2 cellular contexts compared by ENCODE assay signal in the genomic region with DNA sequence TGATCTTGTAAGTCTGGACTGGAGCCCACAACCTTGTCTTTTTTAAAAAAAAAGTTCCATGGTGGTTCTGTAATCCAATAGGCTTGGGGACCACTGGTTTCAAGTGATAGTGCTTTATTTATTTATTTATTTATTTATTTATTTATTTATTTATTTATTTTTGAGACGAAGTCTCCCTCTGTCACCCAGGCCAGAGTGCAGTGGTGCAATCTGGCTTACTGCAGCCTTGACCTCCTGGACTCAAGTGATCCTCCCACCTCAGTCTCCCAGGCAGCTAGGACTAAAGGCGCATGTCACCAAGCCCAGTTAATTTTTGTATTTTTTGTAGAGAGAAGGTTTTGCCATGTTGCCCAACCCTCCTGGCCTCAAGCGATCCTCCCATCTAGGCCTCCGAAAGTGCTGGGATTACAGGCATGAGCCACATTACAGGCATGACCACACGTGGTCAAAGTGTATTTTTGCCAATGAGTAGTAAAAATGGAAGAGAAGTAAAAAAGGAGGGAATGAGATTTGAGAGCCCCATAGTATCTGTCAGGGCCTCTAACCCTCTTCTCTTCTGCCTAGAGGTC.
A peak's percentile ranks its signal among the peaks of the same experiment; 100 is the strongest.
TF ChIP-seq lines count a peak whose summit lies in the region.

No MANE protein-coding gene starts in this region.

TF ChIP-seq in HepG2, 621 proteins besides CTCF, POLR2A, EP300 and RAD21 (continues in another document):
- TF ChIP-seq MIXL1 (CRISPR knock-in tag; IDR thresholded peaks at IDR 0.05) = no peak
- TF ChIP-seq, protein P1, sequence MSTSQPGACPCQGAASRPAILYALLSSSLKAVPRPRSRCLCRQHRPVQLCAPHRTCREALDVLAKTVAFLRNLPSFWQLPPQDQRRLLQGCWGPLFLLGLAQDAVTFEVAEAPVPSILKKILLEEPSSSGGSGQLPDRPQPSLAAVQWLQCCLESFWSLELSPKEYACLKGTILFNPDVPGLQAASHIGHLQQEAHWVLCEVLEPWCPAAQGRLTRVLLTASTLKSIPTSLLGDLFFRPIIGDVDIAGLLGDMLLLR (CRISPR knock-in tag; IDR thresholded peaks at IDR 0.05) = no peak
- peak; percentile 79 for TF ChIP-seq HNF4A (CRISPR knock-in tag; IDR thresholded peaks at IDR 0.05)
- TF ChIP-seq TBX2 (CRISPR knock-in tag; IDR thresholded peaks at IDR 0.05; ENCODE audit: borderline replicate concordance) = no peak
- TF ChIP-seq MBD4 (IDR thresholded peaks at IDR 0.05; ENCODE audit: borderline replicate concordance, low read length) = no peak
- TF ChIP-seq GABPB1 (CRISPR knock-in tag; IDR thresholded peaks at IDR 0.05) = no peak
- TF ChIP-seq HDAC2 (CRISPR knock-in tag; IDR thresholded peaks at IDR 0.05) = peak; percentile 32; the same call in 1 of the 2 replicates
- no peak for TF ChIP-seq ARID2 (CRISPR knock-in tag; IDR thresholded peaks at IDR 0.05; ENCODE audit: borderline replicate concordance)
- TF ChIP-seq MAFG (CRISPR knock-in tag; IDR thresholded peaks at IDR 0.05) = no peak
- TF ChIP-seq, protein P2, sequence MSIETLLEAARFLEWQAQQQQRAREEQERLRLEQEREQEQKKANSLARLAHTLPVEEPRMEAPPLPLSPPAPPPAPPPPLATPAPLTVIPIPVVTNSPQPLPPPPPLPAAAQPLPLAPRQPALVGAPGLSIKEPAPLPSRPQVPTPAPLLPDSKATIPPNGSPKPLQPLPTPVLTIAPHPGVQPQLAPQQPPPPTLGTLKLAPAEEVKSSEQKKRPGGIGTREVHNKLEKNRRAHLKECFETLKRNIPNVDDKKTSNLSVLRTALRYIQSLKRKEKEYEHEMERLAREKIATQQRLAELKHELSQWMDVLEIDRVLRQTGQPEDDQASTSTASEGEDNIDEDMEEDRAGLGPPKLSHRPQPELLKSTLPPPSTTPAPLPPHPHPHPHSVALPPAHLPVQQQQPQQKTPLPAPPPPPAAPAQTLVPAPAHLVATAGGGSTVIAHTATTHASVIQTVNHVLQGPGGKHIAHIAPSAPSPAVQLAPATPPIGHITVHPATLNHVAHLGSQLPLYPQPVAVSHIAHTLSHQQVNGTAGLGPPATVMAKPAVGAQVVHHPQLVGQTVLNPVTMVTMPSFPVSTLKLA (IDR thresholded peaks at IDR 0.05) = no peak
- TF ChIP-seq NAIF1 (CRISPR knock-in tag; IDR thresholded peaks at IDR 0.05; ENCODE audit: borderline replicate concordance) = no peak
- TF ChIP-seq ZFP37 (CRISPR knock-in tag; IDR thresholded peaks at IDR 0.05; ENCODE audit: borderline replicate concordance) = no peak
- no peak for TF ChIP-seq JUNB (CRISPR knock-in tag; IDR thresholded peaks at IDR 0.05; ENCODE audit: borderline replicate concordance)
- TF ChIP-seq MYNN (CRISPR knock-in tag; IDR thresholded peaks at IDR 0.05; ENCODE audit: low read depth) = no peak
- TF ChIP-seq, protein P3, sequence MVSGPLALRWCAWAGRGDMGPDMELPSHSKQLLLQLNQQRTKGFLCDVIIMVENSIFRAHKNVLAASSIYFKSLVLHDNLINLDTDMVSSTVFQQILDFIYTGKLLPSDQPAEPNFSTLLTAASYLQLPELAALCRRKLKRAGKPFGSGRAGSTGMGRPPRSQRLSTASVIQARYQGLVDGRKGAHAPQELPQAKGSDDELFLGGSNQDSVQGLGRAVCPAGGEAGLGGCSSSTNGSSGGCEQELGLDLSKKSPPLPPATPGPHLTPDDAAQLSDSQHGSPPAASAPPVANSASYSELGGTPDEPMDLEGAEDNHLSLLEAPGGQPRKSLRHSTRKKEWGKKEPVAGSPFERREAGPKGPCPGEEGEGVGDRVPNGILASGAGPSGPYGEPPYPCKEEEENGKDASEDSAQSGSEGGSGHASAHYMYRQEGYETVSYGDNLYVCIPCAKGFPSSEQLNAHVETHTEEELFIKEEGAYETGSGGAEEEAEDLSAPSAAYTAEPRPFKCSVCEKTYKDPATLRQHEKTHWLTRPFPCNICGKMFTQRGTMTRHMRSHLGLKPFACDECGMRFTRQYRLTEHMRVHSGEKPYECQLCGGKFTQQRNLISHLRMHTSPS (CRISPR knock-in tag; IDR thresholded peaks at IDR 0.05; ENCODE audit: low read depth) = no peak
- TF ChIP-seq, protein P4, sequence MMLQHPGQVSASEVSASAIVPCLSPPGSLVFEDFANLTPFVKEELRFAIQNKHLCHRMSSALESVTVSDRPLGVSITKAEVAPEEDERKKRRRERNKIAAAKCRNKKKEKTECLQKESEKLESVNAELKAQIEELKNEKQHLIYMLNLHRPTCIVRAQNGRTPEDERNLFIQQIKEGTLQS (CRISPR knock-in tag; IDR thresholded peaks at IDR 0.05) = no peak
- TF ChIP-seq MEF2D (CRISPR knock-in tag; IDR thresholded peaks at IDR 0.05) = no peak
- no peak for TF ChIP-seq ZNF746 (CRISPR knock-in tag; IDR thresholded peaks at IDR 0.05)
- no peak for TF ChIP-seq ZSCAN12 (CRISPR knock-in tag; IDR thresholded peaks at IDR 0.05)
- TF ChIP-seq MEIS2 (CRISPR knock-in tag; IDR thresholded peaks at IDR 0.05) = no peak
- TF ChIP-seq ZEB1 (IDR thresholded peaks at IDR 0.05; ENCODE audit: insufficient replicate concordance, low read depth) = no peak
- TF ChIP-seq CEBPG (CRISPR knock-in tag; IDR thresholded peaks at IDR 0.05) = peak; percentile 39; the same call in 1 of the 2 replicates
- no peak for TF ChIP-seq KDM2A (CRISPR knock-in tag; IDR thresholded peaks at IDR 0.05; ENCODE audit: borderline replicate concordance, low read depth)
- TF ChIP-seq THYN1 (CRISPR knock-in tag; IDR thresholded peaks at IDR 0.05; ENCODE audit: borderline replicate concordance, low read depth) = no peak
- TF ChIP-seq POGZ (CRISPR knock-in tag; IDR thresholded peaks at IDR 0.05) = 0 out of 2 replicates have a peak, but pooled peaks have one; percentile 17
- no peak for TF ChIP-seq CREM (IDR thresholded peaks at IDR 0.05)
- TF ChIP-seq CREM (CRISPR knock-in tag; IDR thresholded peaks at IDR 0.05) = no peak
- TF ChIP-seq ZNF460 (CRISPR knock-in tag; IDR thresholded peaks at IDR 0.05; ENCODE audit: borderline replicate concordance) = no peak
- peak; percentile 37; the same call in 1 of the 2 replicates for TF ChIP-seq HNF4G (IDR thresholded peaks at IDR 0.05; ENCODE audit: borderline replicate concordance, low read depth, low read length)
- no peak for TF ChIP-seq HNF4G (CRISPR knock-in tag; IDR thresholded peaks at IDR 0.05; ENCODE audit: borderline replicate concordance, low read depth)
- TF ChIP-seq CEBPB (IDR thresholded peaks at IDR 0.05; ENCODE audit: borderline replicate concordance, low read depth, low read length) = peak; percentile 32; the same call in 1 of the 2 replicates

TF ChIP-seq in HCT116, 20 proteins besides CTCF, POLR2A, EP300 and RAD21:
- TF ChIP-seq TCF7L2 (IDR thresholded peaks at IDR 0.05; ENCODE audit: borderline replicate concordance, extremely low read depth, insufficient read depth, insufficient read length) (no peak), SIN3A (IDR thresholded peaks at IDR 0.05; ENCODE audit: low read depth) (no peak), YY1 (IDR thresholded peaks at IDR 0.05; ENCODE audit: extremely low read depth, insufficient replicate concordance, low read depth, low read length) (no peak), POLR2AphosphoS5 (IDR thresholded peaks at IDR 0.05; ENCODE audit: low read depth, low read length) (no peak), CEBPB (IDR thresholded peaks at IDR 0.05; ENCODE audit: low read depth) (no peak), CBX3 (IDR thresholded peaks at IDR 0.05; ENCODE audit: low read depth) (no peak), SRF (IDR thresholded peaks at IDR 0.05; ENCODE audit: low read depth) (no peak), JUND (IDR thresholded peaks at IDR 0.05) (no peak), ZFX (IDR thresholded peaks at IDR 0.05) (no peak)
- TF ChIP-seq, protein P5, sequence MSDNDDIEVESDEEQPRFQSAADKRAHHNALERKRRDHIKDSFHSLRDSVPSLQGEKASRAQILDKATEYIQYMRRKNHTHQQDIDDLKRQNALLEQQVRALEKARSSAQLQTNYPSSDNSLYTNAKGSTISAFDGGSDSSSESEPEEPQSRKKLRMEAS (IDR thresholded peaks at IDR 0.05) = no peak
- TF ChIP-seq, protein P6, sequence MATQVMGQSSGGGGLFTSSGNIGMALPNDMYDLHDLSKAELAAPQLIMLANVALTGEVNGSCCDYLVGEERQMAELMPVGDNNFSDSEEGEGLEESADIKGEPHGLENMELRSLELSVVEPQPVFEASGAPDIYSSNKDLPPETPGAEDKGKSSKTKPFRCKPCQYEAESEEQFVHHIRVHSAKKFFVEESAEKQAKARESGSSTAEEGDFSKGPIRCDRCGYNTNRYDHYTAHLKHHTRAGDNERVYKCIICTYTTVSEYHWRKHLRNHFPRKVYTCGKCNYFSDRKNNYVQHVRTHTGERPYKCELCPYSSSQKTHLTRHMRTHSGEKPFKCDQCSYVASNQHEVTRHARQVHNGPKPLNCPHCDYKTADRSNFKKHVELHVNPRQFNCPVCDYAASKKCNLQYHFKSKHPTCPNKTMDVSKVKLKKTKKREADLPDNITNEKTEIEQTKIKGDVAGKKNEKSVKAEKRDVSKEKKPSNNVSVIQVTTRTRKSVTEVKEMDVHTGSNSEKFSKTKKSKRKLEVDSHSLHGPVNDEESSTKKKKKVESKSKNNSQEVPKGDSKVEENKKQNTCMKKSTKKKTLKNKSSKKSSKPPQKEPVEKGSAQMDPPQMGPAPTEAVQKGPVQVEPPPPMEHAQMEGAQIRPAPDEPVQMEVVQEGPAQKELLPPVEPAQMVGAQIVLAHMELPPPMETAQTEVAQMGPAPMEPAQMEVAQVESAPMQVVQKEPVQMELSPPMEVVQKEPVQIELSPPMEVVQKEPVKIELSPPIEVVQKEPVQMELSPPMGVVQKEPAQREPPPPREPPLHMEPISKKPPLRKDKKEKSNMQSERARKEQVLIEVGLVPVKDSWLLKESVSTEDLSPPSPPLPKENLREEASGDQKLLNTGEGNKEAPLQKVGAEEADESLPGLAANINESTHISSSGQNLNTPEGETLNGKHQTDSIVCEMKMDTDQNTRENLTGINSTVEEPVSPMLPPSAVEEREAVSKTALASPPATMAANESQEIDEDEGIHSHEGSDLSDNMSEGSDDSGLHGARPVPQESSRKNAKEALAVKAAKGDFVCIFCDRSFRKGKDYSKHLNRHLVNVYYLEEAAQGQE (IDR thresholded peaks at IDR 0.05; ENCODE audit: low read depth) = no peak
- TF ChIP-seq, protein P4 (IDR thresholded peaks at IDR 0.05) = no peak
TF ChIP-seq in HCT116: peak in this region for 0.
